In the genomic region with DNA sequence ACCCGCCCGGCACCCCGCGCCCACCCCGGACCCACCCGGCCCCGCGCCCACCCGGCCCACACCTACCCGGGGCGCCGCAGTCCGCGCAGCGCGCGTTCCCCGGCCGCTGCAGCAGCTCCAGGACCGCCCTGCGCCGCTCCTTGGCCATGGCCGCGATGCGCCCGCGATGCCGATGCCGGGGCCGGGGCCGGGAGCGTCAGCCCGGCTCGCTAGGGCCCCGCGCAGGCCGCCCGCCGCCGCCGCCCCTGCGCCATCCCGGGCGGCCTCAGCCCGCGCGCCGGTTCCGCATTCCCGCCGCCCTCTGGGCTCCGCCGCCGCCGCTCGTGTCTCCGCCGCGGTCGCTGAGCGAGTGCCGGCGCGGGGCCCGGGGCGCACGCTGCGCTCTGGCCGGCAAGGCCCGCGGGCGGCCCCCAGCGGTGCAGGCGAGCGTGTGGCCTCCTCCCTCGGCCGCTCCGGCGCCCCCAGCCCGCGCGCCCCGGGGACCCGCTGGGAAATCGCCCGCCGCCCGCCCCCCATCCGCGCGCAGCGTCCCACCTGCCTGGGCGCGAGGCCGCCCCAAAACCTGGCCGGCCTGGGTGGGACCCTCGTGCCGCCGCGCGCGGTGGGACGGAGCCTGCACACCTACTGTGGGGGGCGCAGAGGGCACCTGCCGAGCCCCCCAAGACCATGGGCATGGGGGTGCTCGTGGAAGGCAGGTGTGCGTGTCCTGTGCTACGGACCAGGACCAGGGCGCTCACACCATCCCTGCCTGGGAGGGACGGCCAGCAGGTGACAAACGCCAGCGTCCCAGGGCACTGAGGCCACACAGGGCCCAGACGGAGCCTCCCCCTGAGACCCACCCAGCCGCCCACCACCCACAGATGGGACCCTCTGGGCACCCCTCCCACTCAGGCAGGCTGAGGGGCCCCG, we compare ENCODE assay signal across 9 cellular contexts. TPM values are rescaled to one million over a fixed set of nuclear protein-coding genes. Genes with fewer than 3 reads are reported as not detected.
DNase-seq lines count a peak whose midpoint lies in the region; ATAC-seq, FAIRE-seq and TF ChIP-seq lines count a peak whose summit lies in the region.
"Had no signal": no experiment of that assay in that cellular context is flagged by ENCODE, and none has a peak within 500 bp of the region (broad histone marks: within the 10 kb centered on the region; RNA-seq: fewer than 3 reads in every experiment).

A gene with protein sequence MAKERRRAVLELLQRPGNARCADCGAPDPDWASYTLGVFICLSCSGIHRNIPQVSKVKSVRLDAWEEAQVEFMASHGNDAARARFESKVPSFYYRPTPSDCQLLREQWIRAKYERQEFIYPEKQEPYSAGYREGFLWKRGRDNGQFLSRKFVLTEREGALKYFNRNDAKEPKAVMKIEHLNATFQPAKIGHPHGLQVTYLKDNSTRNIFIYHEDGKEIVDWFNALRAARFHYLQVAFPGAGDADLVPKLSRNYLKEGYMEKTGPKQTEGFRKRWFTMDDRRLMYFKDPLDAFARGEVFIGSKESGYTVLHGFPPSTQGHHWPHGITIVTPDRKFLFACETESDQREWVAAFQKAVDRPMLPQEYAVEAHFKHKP (minus strand): TSS at position 351 of the 909 bp plus-strand sequence. CDS start 203 bp downstream, at position 148.

- H3K27me3 ChIP-seq in ascending aorta = no peaks in the 10 kb centered on the region
- peaks cover 31 to 58% (median 56%) of the 10 kb centered on the region in 3 donors for H3K27me3 ChIP-seq in skeletal muscle tissue (ENCODE audit: control insufficient read depth in 3 of 3, insufficient read depth in 3 of 3, low read length in 3 of 3)

- H3K9me3 ChIP-seq in ascending aorta = no peaks in the 10 kb centered on the region
- no peaks in the 10 kb centered on the region for H3K9me3 ChIP-seq in skeletal muscle tissue (ENCODE audit: control insufficient read depth in 3 of 3, low read length in 3 of 3)

- TF ChIP-seq POLR2A in GM12892 (IDR thresholded peaks at IDR 0.05; ENCODE audit: low read depth, low read length) = no peak

- H3K27ac ChIP-seq in ascending aorta (peak within 1 kb of the TSS in 1 of 2 donors; percentile 30), skeletal muscle tissue (ENCODE audit: low read depth, low read length) (no peak within 1 kb of the TSS)

- no peak within 1 kb of the TSS for H3K9ac ChIP-seq in skeletal muscle tissue (ENCODE audit: low read depth in 1 of 3, low read length in 3 of 3)

- TF ChIP-seq CTCF in ascending aorta (IDR thresholded peaks at IDR 0.05) = peak in 1 of 3 experiments; percentile 37

- peak; percentile 79 for DNase-seq in GM12892 (ENCODE audit: insufficient read length)
- DNase-seq in SKM-1 treated with dmso at 0.1 percent for 144 hours (lab: John Stamatoyannopoulos, UW; ENCODE audit: unreplicated experiment) = peak; percentile 26
- DNase-seq in ascending aorta (ENCODE audit: low spot score in 2 of 2) = peak in 1 of 2 donors; percentile 62
- DNase-seq in iPS-NIHi11 (ENCODE audit: low spot score) = peak; percentile 79
- DNase-seq in GOT3 (lab: John Stamatoyannopoulos, UW) = no peak

- H3K4me1 ChIP-seq in ascending aorta = peaks cover 4 to 11% of the 10 kb centered on the region in 2 donors
- peaks cover 2 to 14% (median 9%) of the 10 kb centered on the region in 3 donors for H3K4me1 ChIP-seq in skeletal muscle tissue (ENCODE audit: control insufficient read depth in 3 of 3, insufficient read depth in 3 of 3, low read length in 3 of 3)

- ATAC-seq in HG02870 (IDR thresholded peaks at IDR 0.05; ENCODE audit: unreplicated experiment) = peak; percentile 42
- ATAC-seq in GM19395 (IDR thresholded peaks at IDR 0.05; ENCODE audit: unreplicated experiment) = no peak

- intact Hi-C loops in ascending aorta (cut with DNase I) = no loop called here

- peak; percentile 74 for FAIRE-seq in GM12892 (lab: Jason Lieb, UNC)
- FAIRE-seq: colon had no signal

- no peaks in the 10 kb centered on the region for H3K36me3 ChIP-seq in ascending aorta
- H3K36me3 ChIP-seq in skeletal muscle tissue (ENCODE audit: control insufficient read depth in 3 of 3, insufficient read depth in 3 of 3, low read length in 3 of 3) = no peaks in the 10 kb centered on the region

- H3K4me3 ChIP-seq in ascending aorta (peak within 1 kb of the TSS; percentile 53 to 91), skeletal muscle tissue (ENCODE audit: low read length in 3 of 3) (peak within 1 kb of the TSS in 2 of 3 donors; percentile 29 to 33)

RNA-seq across cellular contexts. Expression of the gene that starts here (rescaled TPM):
- polyA plus RNA-seq in GM12892 (2012; ENCODE audit: missing spikeins) = 5.8 TPM
- total RNA-seq in ascending aorta (44.5 TPM), skeletal muscle tissue (1.0 TPM)

Comparison
In these comparisons a context has a peak if more than half of its experiments do, and no peak if none do; other contexts are left out.
1. RNA of the gene that starts here (total RNA-seq): 44.5 TPM in ascending aorta (single experiment); 1.0 TPM in skeletal muscle tissue (single experiment); every median in the first group is over 10 times any median in the second.